1 cellular context compared by ENCODE assay signal in genomic region chr1:89906088-89906487, GRCh38.
TF ChIP-seq lines count a peak whose summit lies in the region.

No MANE protein-coding gene starts in this region.

TF ChIP-seq in GM23338, 12 proteins besides CTCF, POLR2A, EP300 and RAD21 (continued from another document):
- TF ChIP-seq CREB1 (CRISPR knock-in tag; IDR thresholded peaks at IDR 0.05; ENCODE audit: low read depth), result no peak
- no peak for TF ChIP-seq NANOG (IDR thresholded peaks at IDR 0.05; ENCODE audit: borderline replicate concordance)
TF ChIP-seq in GM23338: peak in this region for 0.
